Comparison of ENCODE assay signal across 12 cellular contexts in the genomic region with DNA sequence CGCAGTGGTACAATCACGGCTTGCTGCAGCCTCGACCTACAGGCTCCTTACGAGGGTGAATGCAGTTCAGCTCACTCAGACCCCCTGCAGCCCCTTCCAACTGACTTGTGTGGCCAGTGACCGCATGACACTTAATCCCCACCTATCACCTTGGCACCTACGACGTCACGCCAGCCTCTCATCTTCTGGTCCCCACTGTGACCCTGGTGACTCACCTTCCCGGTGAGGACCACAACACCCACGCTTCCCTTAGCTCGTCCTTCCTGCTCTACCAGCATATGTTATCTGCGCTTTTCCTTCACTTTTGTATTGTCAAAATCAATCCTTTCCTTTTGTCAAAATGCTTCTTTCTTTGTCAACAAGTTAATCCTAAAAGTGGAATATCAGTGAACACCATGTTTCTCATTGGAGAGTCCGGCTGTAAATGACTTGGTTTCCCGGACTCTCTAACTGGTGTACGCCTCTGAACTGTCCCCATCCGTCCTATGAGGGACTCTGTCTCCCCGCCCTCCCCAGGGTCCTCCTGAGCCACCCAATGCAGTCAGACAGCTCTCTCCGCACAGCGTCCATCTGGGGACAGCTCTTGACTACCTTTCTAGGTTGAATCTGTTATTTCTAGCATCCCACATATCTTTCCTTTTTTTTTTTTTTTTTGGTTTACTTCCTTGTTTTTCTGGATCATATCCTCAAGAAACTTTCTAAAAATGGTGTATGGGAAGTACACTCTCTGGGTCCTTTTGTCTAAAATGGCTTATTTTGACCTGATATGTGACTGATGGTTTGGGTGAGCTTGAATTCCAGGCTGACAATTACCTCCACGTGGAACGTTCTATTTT. TPM values are rescaled to one million over a fixed set of nuclear protein-coding genes. Genes with fewer than 3 reads are reported as not detected.
DNase-seq lines count a peak whose midpoint lies in the region; TF ChIP-seq lines count a peak whose summit lies in the region.
"Had no signal": no experiment of that assay in that cellular context is flagged by ENCODE, and none has a peak within 500 bp of the region (broad histone marks: within the 10 kb centered on the region; RNA-seq: fewer than 3 reads in every experiment).

No MANE protein-coding gene starts in this region.

- peaks cover 28% of the 10 kb centered on the region for H3K36me3 Mint-ChIP-seq in glutamatergic neuron (ENCODE audit: unreplicated experiment)

- peaks cover 3% of the 10 kb centered on the region for H3K27me3 Mint-ChIP-seq in glutamatergic neuron (ENCODE audit: unreplicated experiment)

- no peaks in the 10 kb centered on the region for H3K4me1 Mint-ChIP-seq in glutamatergic neuron (ENCODE audit: low read depth, unreplicated experiment)

- H3K4me3 Mint-ChIP-seq in glutamatergic neuron (ENCODE audit: unreplicated experiment), result no peak overlapping the region

- DNase-seq in activated T-cell treated with anti-CD3 and anti-CD28 coated beads for 48 hours (ENCODE audit: low read depth) (peak; percentile 33), glutamatergic neuron (peak; percentile 7), putamen (ENCODE audit: low spot score) (no peak), mucosa of gallbladder (ENCODE audit: low spot score) (no peak), COR-L47 (lab: John Stamatoyannopoulos, UW) (no peak)
- DNase-seq in activated T-cell treated with anti-CD3 and anti-CD28 coated beads, Interleukin-2, amount 50 U/mL, for 1 hour, result no peak
- peak in 2 of 3 experiments; percentile 14 to 20 for DNase-seq in activated CD8-positive, alpha-beta memory T cell treated with anti-CD3 and anti-CD28 coated beads for 48 hours (ENCODE audit: low read depth in 2 of 3, low spot score in 2 of 3)
- DNase-seq in stimulated activated CD8-positive, alpha-beta memory T cell treated with anti-CD3 and anti-CD28 coated beads, Interleukin-7, amount 100 ng/mL, for 48 hours (ENCODE audit: extremely low read depth in 1 of 2, low read depth in 1 of 2), result peak; percentile 27 to 64
- DNase-seq: cortex of kidney, midbrain, NCI-H774 had no signal

- no peak for TF ChIP-seq CTCF in glutamatergic neuron (IDR thresholded peaks at IDR 0.05; ENCODE audit: partially characterized antibody, unreplicated experiment)

- peaks cover 8% of the 10 kb centered on the region for H3K9me3 Mint-ChIP-seq in glutamatergic neuron (ENCODE audit: unreplicated experiment)

- H3K27ac Mint-ChIP-seq in glutamatergic neuron (ENCODE audit: unreplicated experiment), result no peak overlapping the region

RNA-seq across cellular contexts. Expression of a gene that starts 37.3 kb away (rescaled TPM):
- 5.2 TPM for total RNA-seq in glutamatergic neuron (ENCODE audit: unreplicated experiment)
- total RNA-seq in mucosa of gallbladder, result 1.0 TPM
- total RNA-seq: ascending aorta had no signal

Comparison
In these comparisons a context has a peak if more than half of its experiments do, and no peak if none do; other contexts are left out.
1. DNase-seq: peak in activated T-cell treated with anti-CD3 and anti-CD28 coated beads for 48 hours (single experiment), activated CD8-positive, alpha-beta memory T cell treated with anti-CD3 and anti-CD28 coated beads for 48 hours (2 of 3), glutamatergic neuron (single experiment) and stimulated activated CD8-positive, alpha-beta memory T cell treated with anti-CD3 and anti-CD28 coated beads, Interleukin-7, amount 100 ng/mL, for 48 hours (2 of 2); none in activated T-cell treated with anti-CD3 and anti-CD28 coated beads, Interleukin-2, amount 50 U/mL, for 1 hour (single experiment), putamen (single experiment), mucosa of gallbladder (single experiment) and COR-L47 (single experiment).